In the genomic region with DNA sequence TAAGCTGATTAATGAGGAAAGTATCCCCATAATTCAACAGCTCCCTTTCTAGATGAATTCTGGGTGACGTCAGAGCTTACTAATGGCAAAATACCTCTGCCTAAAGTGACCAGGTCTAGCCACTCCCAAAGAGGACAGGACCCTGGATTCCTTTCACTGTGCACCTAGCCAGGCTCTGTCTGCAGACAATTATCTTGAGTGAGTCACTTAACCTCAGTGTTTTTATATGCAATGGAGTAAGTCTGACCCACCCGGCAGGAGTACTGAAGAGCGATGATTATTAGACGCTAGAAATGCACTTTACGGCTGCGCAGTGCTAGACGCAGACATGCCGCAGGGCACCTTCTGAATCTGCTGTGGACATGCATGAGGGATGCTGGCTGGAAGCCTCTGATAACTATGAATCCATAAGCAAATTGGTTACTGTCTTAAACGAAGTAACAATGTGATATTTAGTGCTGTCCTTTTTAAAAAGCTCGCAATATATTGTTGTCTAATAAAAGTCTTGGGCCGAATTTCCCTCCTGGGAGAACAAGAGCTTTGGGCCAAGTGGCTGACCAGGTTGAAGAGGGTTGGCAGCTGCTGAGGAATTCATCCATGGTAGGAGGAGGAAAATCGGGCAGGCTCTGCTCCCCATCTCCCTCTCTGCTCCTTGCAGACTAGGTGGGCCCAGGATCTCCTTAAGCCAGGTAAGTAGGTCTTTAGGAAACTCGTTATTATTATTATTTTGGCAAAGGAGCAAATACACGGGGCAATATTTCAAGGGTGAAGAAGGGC, we compare ENCODE assay signal across 13 cellular contexts. TPM values are rescaled to one million over a fixed set of nuclear protein-coding genes. Genes with fewer than 3 reads are reported as not detected.
DNase-seq lines count a peak whose midpoint lies in the region; FAIRE-seq and TF ChIP-seq lines count a peak whose summit lies in the region.
"Had no signal": no experiment of that assay in that cellular context is flagged by ENCODE, and none has a peak within 500 bp of the region (broad histone marks: within the 10 kb centered on the region; RNA-seq: fewer than 3 reads in every experiment).

No MANE protein-coding gene starts in this region.

- peaks cover 24% of the 10 kb centered on the region for H3K79me2 ChIP-seq in astrocyte (ENCODE audit: insufficient read depth, low read length)

- H3K27ac ChIP-seq in astrocyte (ENCODE audit: low read depth, low read length): peak overlapping the region; percentile 79
- no peak overlapping the region for H3K27ac ChIP-seq in left ventricle myocardium inferior (replicated peaks)
- H3K27ac ChIP-seq: heart right ventricle had no signal

- DNase-seq in AG04449 (ENCODE audit: low read depth, low spot score): peak; percentile 65
- peak; percentile 71 for DNase-seq in HPDE6-E6E7 (ENCODE audit: extremely low spot score)
- peak; percentile 99 for DNase-seq in astrocyte (ENCODE audit: low read depth)
- DNase-seq in kidney epithelial cell (ENCODE audit: low read depth): peak; percentile 99
- DNase-seq in lower leg skin (ENCODE audit: low spot score in 2 of 2): no peak
- DNase-seq in left ventricle myocardium inferior: no peak
- no peak for DNase-seq in activated naive CD8-positive, alpha-beta T cell treated with anti-CD3 and anti-CD28 coated beads for 36 hours
- DNase-seq in MV-4-11 (lab: John Stamatoyannopoulos, UW): no peak
- DNase-seq: BE2C, NCI-H82 had no signal

- TF ChIP-seq CTCF in AG04449 (IDR thresholded peaks at IDR 0.05; ENCODE audit: insufficient read depth, low read length, missing control alignments) (no peak), astrocyte (IDR thresholded peaks at IDR 0.05; ENCODE audit: insufficient read depth, low read depth, low read length) (no peak), kidney epithelial cell (IDR thresholded peaks at IDR 0.05; ENCODE audit: insufficient read depth, low read length, poor library complexity, severe bottlenecking) (no peak), lower leg skin (IDR thresholded peaks at IDR 0.05) (no peak), left ventricle myocardium inferior (IDR thresholded peaks at IDR 0.05; ENCODE audit: borderline replicate concordance) (no peak)

- no peaks in the 10 kb centered on the region for H3K36me3 Mint-ChIP-seq in astrocyte (ENCODE audit: low read depth, unreplicated experiment)
- H3K36me3 Mint-ChIP-seq in activated naive CD8-positive, alpha-beta T cell treated with anti-CD3 and anti-CD28 coated beads for 36 hours: no peaks in the 10 kb centered on the region

- H4K20me1 ChIP-seq in astrocyte (ENCODE audit: insufficient read depth, low read length): no peaks in the 10 kb centered on the region

- H3K4me1 ChIP-seq in astrocyte (ENCODE audit: insufficient read depth, low read length) (peaks cover 49% of the 10 kb centered on the region), left ventricle myocardium inferior (peaks cover 24% of the 10 kb centered on the region)
- H3K4me1 ChIP-seq: BE2C had no signal

- peaks cover 19% of the 10 kb centered on the region for H3K9me3 Mint-ChIP-seq in astrocyte (ENCODE audit: unreplicated experiment)
- H3K9me3 Mint-ChIP-seq in activated naive CD8-positive, alpha-beta T cell treated with anti-CD3 and anti-CD28 coated beads for 36 hours: peaks cover 12% of the 10 kb centered on the region

- H3K4me3 Mint-ChIP-seq in astrocyte (ENCODE audit: unreplicated experiment): peak overlapping the region; percentile 29
- no peak overlapping the region for H3K4me3 Mint-ChIP-seq in activated naive CD8-positive, alpha-beta T cell treated with anti-CD3 and anti-CD28 coated beads for 36 hours
- H3K4me3 Mint-ChIP-seq: central memory CD8-positive, alpha-beta T cell; stimulated activated memory B cell treated with anti-CD40 and anti-IgM and Interleukin-4, amounts not matched to agents 10 μg/mL and 1 μg/mL and 100 μg/mL, for 72 hours had no signal

- H3K4me2 ChIP-seq in astrocyte (ENCODE audit: low read length): peak overlapping the region; percentile 55

- intact Hi-C loops in lower leg skin (cut with DNase I; ENCODE audit: low total_unique reads) (no loop called here), left ventricle myocardium inferior (cut with micrococcal nuclease) (no loop called here)

- POLR2A ChIA-PET in AG04449 (lab: Yijun Ruan, JAX): interaction anchor here (0.5 to 1.0 kb wide), 3 partner anchors 10 to 103 kb away, joined by 3 read pairs; no protein-coding TSS in a partner anchor

- TF ChIP-seq POLR2A in lower leg skin (IDR thresholded peaks at IDR 0.05): no peak

- H3K36me3 ChIP-seq in astrocyte (ENCODE audit: insufficient read depth, low read length) (no peaks in the 10 kb centered on the region), kidney epithelial cell (ENCODE audit: control insufficient read depth, insufficient read depth, low read length) (no peaks in the 10 kb centered on the region), left ventricle myocardium inferior (no peaks in the 10 kb centered on the region)
- H3K36me3 ChIP-seq: BE2C, heart right ventricle had no signal

- H3K27ac Mint-ChIP-seq in astrocyte (ENCODE audit: unreplicated experiment): peak overlapping the region; percentile 73
- H3K27ac Mint-ChIP-seq in activated naive CD8-positive, alpha-beta T cell treated with anti-CD3 and anti-CD28 coated beads for 36 hours: no peak overlapping the region
- H3K27ac Mint-ChIP-seq: stimulated activated memory B cell treated with anti-CD40 and anti-IgM and Interleukin-4, amounts not matched to agents 10 μg/mL and 1 μg/mL and 100 μg/mL, for 72 hours had no signal

- H3K4me1 Mint-ChIP-seq in astrocyte (ENCODE audit: low read depth, unreplicated experiment): peaks cover 35% of the 10 kb centered on the region
- peaks cover 8% of the 10 kb centered on the region for H3K4me1 Mint-ChIP-seq in activated naive CD8-positive, alpha-beta T cell treated with anti-CD3 and anti-CD28 coated beads for 36 hours

- H2AFZ ChIP-seq in astrocyte (ENCODE audit: low read depth, low read length): no peak overlapping the region

- H3K27me3 Mint-ChIP-seq in astrocyte (ENCODE audit: low read depth, unreplicated experiment): peaks cover 4% of the 10 kb centered on the region
- peaks cover 14% of the 10 kb centered on the region for H3K27me3 Mint-ChIP-seq in activated naive CD8-positive, alpha-beta T cell treated with anti-CD3 and anti-CD28 coated beads for 36 hours

- CTCF ChIA-PET in AG04449 (lab: Yijun Ruan, JAX): interaction anchor here (1.0 to 1.2 kb wide), 2 partner anchors 69 to 74 kb away, joined by 3 to 5 read pairs; no protein-coding TSS in a partner anchor

- 91 to 95% methylated on average over 14 of the region's 14 CpGs for WGBS in lower leg skin, 2 donors

- H3K4me3 ChIP-seq in AG04449 (ENCODE audit: low read depth, low read length) (no peak overlapping the region), astrocyte (ENCODE audit: insufficient read depth, low read depth, low read length) (no peak overlapping the region), kidney epithelial cell (ENCODE audit: low read depth, low read length) (no peak overlapping the region), lower leg skin (ENCODE audit: low read depth, poor library complexity, severe bottlenecking) (no peak overlapping the region), left ventricle myocardium inferior (no peak overlapping the region)
- H3K4me3 ChIP-seq: heart right ventricle had no signal

- FAIRE-seq in astrocyte (lab: Jason Lieb, UNC): peak; percentile 97

- no peaks in the 10 kb centered on the region for H3K27me3 ChIP-seq in astrocyte (ENCODE audit: insufficient read depth, low read length)
- peaks cover 3% of the 10 kb centered on the region for H3K27me3 ChIP-seq in kidney epithelial cell (ENCODE audit: control insufficient read depth, insufficient read depth, low read length)
- no peaks in the 10 kb centered on the region for H3K27me3 ChIP-seq in left ventricle myocardium inferior (ENCODE audit: low read depth)

- peak overlapping the region; percentile 45 for H3K9ac ChIP-seq in astrocyte (ENCODE audit: low read length)

- peaks cover 2% of the 10 kb centered on the region for H3K9me3 ChIP-seq in astrocyte (ENCODE audit: insufficient read depth, low read depth, low read length)
- H3K9me3 ChIP-seq in left ventricle myocardium inferior (replicated peaks): peaks cover 13% of the 10 kb centered on the region
- H3K9me3 ChIP-seq: BE2C had no signal

RNA-seq across cellular contexts. Expression of a gene that starts 4.6 kb away (rescaled TPM):
- total RNA-seq in astrocyte: 29.2 and 39.1 TPM in 2 replicates
- 45.1 and 47.7 TPM in 2 replicates for total RNA-seq in kidney epithelial cell
- total RNA-seq in lower leg skin: 10 to 100 TPM; 31.2 to 51.8 (median 41.5) TPM
- 105 TPM for total RNA-seq in left ventricle myocardium inferior
- 1 to 10 TPM; 6.1 to 7.4 TPM for total RNA-seq in activated naive CD8-positive, alpha-beta T cell treated with anti-CD3 and anti-CD28 coated beads for 36 hours

Comparison
In these comparisons a context has a peak if more than half of its experiments do, and no peak if none do; other contexts are left out.
1. DNase-seq: peak in AG04449 (single experiment), HPDE6-E6E7 (single experiment), astrocyte (single experiment) and kidney epithelial cell (single experiment); none in lower leg skin (0 of 2), left ventricle myocardium inferior (single experiment), activated naive CD8-positive, alpha-beta T cell treated with anti-CD3 and anti-CD28 coated beads for 36 hours (single experiment) and MV-4-11 (single experiment).